24 cellular contexts compared by ENCODE assay signal in the genomic region with DNA sequence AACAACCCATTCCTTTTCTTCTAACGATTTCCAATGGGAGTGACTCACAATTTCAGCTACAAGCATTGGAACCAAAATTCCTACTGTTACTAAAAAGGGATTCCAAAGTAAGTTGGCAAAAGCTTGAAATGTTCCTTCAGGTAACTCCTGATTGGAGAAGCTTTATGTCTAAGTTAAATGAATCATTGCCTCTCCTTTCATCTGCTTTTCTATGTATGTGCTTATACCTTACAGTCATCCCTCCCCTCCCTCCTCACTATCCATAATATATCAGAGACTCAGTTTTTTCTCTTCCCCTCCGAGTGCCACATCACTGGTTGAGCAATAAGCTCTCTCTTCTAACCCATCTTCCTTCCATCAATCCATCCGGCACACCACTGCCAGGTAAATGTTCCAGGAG.
"Had no signal": no experiment of that assay in that cellular context is flagged by ENCODE, and none has a peak within 500 bp of the region (broad histone marks: within the 10 kb centered on the region; RNA-seq: fewer than 3 reads in every experiment).

No MANE protein-coding gene starts in this region.

- H3K9me3 ChIP-seq: left ventricle myocardium inferior, lower lobe of right lung, right atrium auricular region, sigmoid colon, suprapubic skin, thyroid gland, uterus had no signal

- H3K4me3 ChIP-seq: left ventricle myocardium inferior, lower lobe of right lung, right atrium auricular region, sigmoid colon, suprapubic skin, thyroid gland, uterus had no signal

- H3K27me3 Mint-ChIP-seq: central memory CD8-positive, alpha-beta T cell; naive B cell; type B pancreatic cell had no signal

- FAIRE-seq: endothelial cell of umbilical vein, keratinocyte, small intestine had no signal

- H3K4me1 Mint-ChIP-seq: central memory CD8-positive, alpha-beta T cell; immature natural killer cell; memory B cell; naive B cell had no signal

- H3K9me3 Mint-ChIP-seq: central memory CD8-positive, alpha-beta T cell; effector memory CD8-positive, alpha-beta T cell; immature natural killer cell; memory B cell; nephron; type B pancreatic cell had no signal

- H3K27ac ChIP-seq: left ventricle myocardium inferior, lower lobe of right lung, right atrium auricular region, sigmoid colon, suprapubic skin, thyroid gland, uterus had no signal

- H3K27ac Mint-ChIP-seq: effector memory CD8-positive, alpha-beta T cell; immature natural killer cell; memory B cell; naive B cell; nephron; type B pancreatic cell had no signal

- H3K36me3 ChIP-seq: left ventricle myocardium inferior, lower lobe of right lung, right atrium auricular region, sigmoid colon, suprapubic skin, thyroid gland, uterus had no signal

- H3K4me1 ChIP-seq: lower lobe of right lung, right atrium auricular region, sigmoid colon, suprapubic skin, thyroid gland, uterus had no signal

- H3K36me3 Mint-ChIP-seq: immature natural killer cell, memory B cell, naive B cell, type B pancreatic cell had no signal

- H3K27me3 ChIP-seq: right atrium auricular region, sigmoid colon, suprapubic skin, thyroid gland, uterus had no signal

- ATAC-seq: effector memory CD8-positive, alpha-beta T cell; lower lobe of right lung; stimulated activated naive CD8-positive, alpha-beta T cell treated with anti-CD3 and anti-CD28 coated beads, Interleukin-15, Interleukin-2, amounts not matched to agents 100 U/mL and 50 U/mL, for 24 hours had no signal

- H3K4me3 Mint-ChIP-seq: central memory CD8-positive, alpha-beta T cell; effector memory CD8-positive, alpha-beta T cell; immature natural killer cell; memory B cell; nephron; type B pancreatic cell had no signal

- DNase-seq: effector memory CD8-positive, alpha-beta T cell; foreskin fibroblast; immature natural killer cell; left cardiac atrium; left ventricle myocardium inferior; lower lobe of right lung; midbrain; naive B cell; posterior cingulate gyrus; sigmoid colon; small intestine; stimulated activated CD4-positive, alpha-beta T cell treated with anti-CD3 and anti-CD28 coated beads, Interleukin-12 subunit alpha, Interleukin-12 subunit beta, amount 100 ng/mL, for 4 hours; stimulated activated CD4-positive, alpha-beta T cell treated with anti-CD3 and anti-CD28 coated beads, Interleukin-2, amount 100 ng/mL, for 48 hours; stimulated activated naive CD8-positive, alpha-beta T cell treated with anti-CD3 and anti-CD28 coated beads, Interleukin-15, Interleukin-2, amounts not matched to agents 100 U/mL and 50 U/mL, for 24 hours; thyroid gland; uterus had no signal
